ENCODE assay signal across 22 cellular contexts in the genomic region with DNA sequence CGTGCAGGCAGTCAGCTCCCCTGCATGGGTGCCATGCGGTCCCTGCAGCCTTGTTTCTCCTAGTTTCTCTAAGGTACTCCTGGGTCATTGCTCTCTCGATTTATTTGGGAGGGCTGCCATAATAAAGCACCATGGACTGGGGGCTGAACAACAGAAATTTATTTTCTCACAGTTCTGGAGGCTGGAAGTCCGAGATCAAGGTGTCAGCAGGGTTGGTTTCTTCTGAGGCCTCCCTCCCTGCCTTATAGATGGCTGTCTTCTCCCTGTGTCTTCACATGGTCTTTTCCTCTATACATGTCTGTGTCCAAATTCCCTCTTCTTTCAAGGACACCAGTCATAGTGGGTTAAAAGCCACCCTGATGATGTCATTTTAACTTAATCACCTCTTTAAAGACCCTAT. TPM values are rescaled to one million over a fixed set of nuclear protein-coding genes. Genes with fewer than 3 reads are reported as not detected.
DNase-seq lines count a peak whose midpoint lies in the region; ATAC-seq and TF ChIP-seq lines count a peak whose summit lies in the region.
"Had no signal": no experiment of that assay in that cellular context is flagged by ENCODE, and none has a peak within 500 bp of the region (broad histone marks: within the 10 kb centered on the region; RNA-seq: fewer than 3 reads in every experiment).

No MANE protein-coding gene starts in this region.

- ATAC-seq in heart left ventricle (no peak), Right ventricle myocardium superior (ENCODE audit: poor library complexity) (no peak), PC-3 (no peak), GM21529 (IDR thresholded peaks at IDR 0.05; ENCODE audit: unreplicated experiment) (no peak)
- ATAC-seq: activated CD4-positive, CD25-positive, alpha-beta regulatory T cell treated with anti-CD3 and anti-CD28 coated beads, Interleukin-2, amount 50 U/mL, for 24 hours; activated CD8-positive, alpha-beta memory T cell treated with anti-CD3 and anti-CD28 coated beads, Interleukin-2, amount 10 ng/mL, durations not matched to agents 7 days and 5 days; activated naive CD8-positive, alpha-beta T cell treated with anti-CD3 and anti-CD28 coated beads, Interleukin-2, amount 50 U/mL, for 24 hours; activated T-cell treated with anti-CD3 and anti-CD28 coated beads, Interleukin-2, amount 50 U/mL, for 4 hours; T-helper 17 cell had no signal

- H3K9me2 ChIP-seq in PC-3 (replicated peaks; ENCODE audit: low read length): no peaks in the 10 kb centered on the region
- H3K9me2 ChIP-seq: SK-N-SH had no signal

- POLR2A ChIA-PET in PC-3 (lab: Charles Lee; ENCODE audit: unreplicated experiment): no interaction called here

- H3K36me3 ChIP-seq in heart left ventricle (no peaks in the 10 kb centered on the region), PC-3 (ENCODE audit: low read depth, low read length) (no peaks in the 10 kb centered on the region), esophagus muscularis mucosa (no peaks in the 10 kb centered on the region), spleen (no peaks in the 10 kb centered on the region), adrenal gland (replicated peaks in 1 of 2) (no peaks in the 10 kb centered on the region)
- H3K36me3 ChIP-seq: BE2C had no signal

- CTCF ChIA-PET in PC-3 (lab: Charles Lee): no interaction called here

- DNase-seq in heart left ventricle (no peak), Right ventricle myocardium superior (no peak), PC-3 (no peak), esophagus muscularis mucosa (ENCODE audit: extremely low spot score) (no peak), spleen (no peak), adrenal gland (no peak), NCI-H1417 treated with DMSO at 0.1 percent for 48 hours (lab: John Stamatoyannopoulos, UW) (no peak)
- DNase-seq: activated CD4-positive, alpha-beta T cell treated with anti-CD3 and anti-CD28 coated beads, Interleukin-2, amount 50 U/mL, for 4 hours; activated CD8-positive, alpha-beta memory T cell treated with anti-CD3 and anti-CD28 coated beads, Interleukin-2, amount 10 ng/mL, durations not matched to agents 7 days and 5 days; activated naive CD8-positive, alpha-beta T cell treated with anti-CD3 and anti-CD28 coated beads, Interleukin-2, amount 50 U/mL, for 24 hours; activated T-cell treated with anti-CD3 and anti-CD28 coated beads, Interleukin-2, amount 50 U/mL, for 4 hours; BE2C; CD8-positive, alpha-beta memory T cell; cerebellar nuclear complex; dorsolateral prefrontal cortex; GOT3; SK-N-SH; stimulated activated CD8-positive, alpha-beta memory T cell treated with anti-CD3 and anti-CD28 coated beads, Interleukin-4, amount 100 ng/mL, for 48 hours; T-helper 17 cell had no signal

- no peak for TF ChIP-seq EP300 in esophagus muscularis mucosa (IDR thresholded peaks at IDR 0.05)

- H3K4me2 ChIP-seq in PC-3 (ENCODE audit: low read length): peak overlapping the region; percentile 54
- H3K4me2 ChIP-seq: hepatocyte had no signal

- no peak overlapping the region for H2AFZ ChIP-seq in PC-3 (ENCODE audit: low read length)
- H2AFZ ChIP-seq: hepatocyte had no signal

- TF ChIP-seq POLR2A in heart left ventricle (IDR thresholded peaks at IDR 0.05): no peak
- no peak for TF ChIP-seq POLR2A in esophagus muscularis mucosa (IDR thresholded peaks at IDR 0.05; ENCODE audit: low read depth)
- TF ChIP-seq POLR2A in spleen (IDR thresholded peaks at IDR 0.05): no peak
- TF ChIP-seq POLR2A in adrenal gland (IDR thresholded peaks at IDR 0.05): no peak

- H3K4me3 ChIP-seq in heart left ventricle (no peak overlapping the region), PC-3 (ENCODE audit: low read length) (no peak overlapping the region), esophagus muscularis mucosa (no peak overlapping the region), spleen (no peak overlapping the region), adrenal gland (no peak overlapping the region)
- H3K4me3 ChIP-seq: dorsolateral prefrontal cortex, hepatocyte had no signal

- no peaks in the 10 kb centered on the region for H3F3A ChIP-seq in PC-3 (ENCODE audit: low read length, unreplicated experiment)

- no TSS peak for BruUV-seq in PC-3 (replicated peaks; lab: Mats Ljungman, UMichigan)

- 95 to 98% (median 97%) methylated on average over 4 of the region's 4 CpGs for WGBS in heart left ventricle, 4 donors
- 97% methylated on average over 4 of the region's 4 CpGs for WGBS in esophagus muscularis mucosa
- WGBS in spleen, 5 donors: 90 to 95% (median 93%) methylated on average over 4 of the region's 4 CpGs
- 93 to 100% (median 94%) methylated on average over 4 of the region's 4 CpGs for whole genome bisulfite sequencing in adrenal gland, 4 donors

- H3K4me1 ChIP-seq in heart left ventricle (peaks cover 18 to 58% (median 47%) of the 10 kb centered on the region in 12 donors), PC-3 (ENCODE audit: insufficient read depth, low read length) (peaks cover 36% of the 10 kb centered on the region), esophagus muscularis mucosa (peaks cover 50 to 61% (median 59%) of the 10 kb centered on the region in 4 donors), spleen (peaks cover 0 to 55% (median 35%) of the 10 kb centered on the region in 6 donors), adrenal gland (replicated peaks in 1 of 2) (peaks cover 0 to 37% of the 10 kb centered on the region in 2 donors)

- H3K27ac ChIP-seq in heart left ventricle (peak overlapping the region; percentile 43 to 92 (median 76)), PC-3 (ENCODE audit: low read length) (peak overlapping the region; percentile 89), esophagus muscularis mucosa (replicated peaks in 1 of 4) (peak overlapping the region; percentile 77 to 83 (median 82)), spleen (peak overlapping the region in 7 of 8 donors; percentile 33 to 82 (median 57)), adrenal gland (no peak overlapping the region)
- H3K27ac ChIP-seq: dorsolateral prefrontal cortex had no signal

- TF ChIP-seq CTCF in heart left ventricle (IDR thresholded peaks at IDR 0.05) (no peak), PC-3 (conservative IDR thresholded peaks at IDR 0.05; ENCODE audit: low read depth, low read length) (no peak), esophagus muscularis mucosa (IDR thresholded peaks at IDR 0.05) (no peak), spleen (IDR thresholded peaks at IDR 0.05 in 8 of 11, conservative IDR thresholded peaks at IDR 0.05 in 3 of 11) (no peak), adrenal gland (IDR thresholded peaks at IDR 0.05) (no peak)

- no peaks in the 10 kb centered on the region for H3K9me3 ChIP-seq in heart left ventricle
- no peaks in the 10 kb centered on the region for H3K9me3 ChIP-seq in PC-3 (ENCODE audit: low read length)
- no peaks in the 10 kb centered on the region for H3K9me3 ChIP-seq in esophagus muscularis mucosa
- H3K9me3 ChIP-seq in spleen: no peaks in the 10 kb centered on the region
- no peaks in the 10 kb centered on the region for H3K9me3 ChIP-seq in adrenal gland (replicated peaks in 1 of 3)
- H3K9me3 ChIP-seq: BE2C, SK-N-SH had no signal

- no peaks in the 10 kb centered on the region for H3K79me2 ChIP-seq in PC-3 (ENCODE audit: low read length)
- H3K79me2 ChIP-seq: hepatocyte had no signal

- no peaks in the 10 kb centered on the region for H4K20me1 ChIP-seq in PC-3 (ENCODE audit: low read length)

- H3K27me3 ChIP-seq in heart left ventricle (no peaks in the 10 kb centered on the region), PC-3 (ENCODE audit: low read length) (no peaks in the 10 kb centered on the region), esophagus muscularis mucosa (no peaks in the 10 kb centered on the region), spleen (replicated peaks in 1 of 7) (peaks cover 0 to 4% (median 0%) of the 10 kb centered on the region in 7 donors), adrenal gland (no peaks in the 10 kb centered on the region)
- H3K27me3 ChIP-seq: BE2C, dorsolateral prefrontal cortex, hepatocyte had no signal

- intact Hi-C loops in heart left ventricle (cut with DNase I) (loop anchor here in 6 of 10 donors (5.0 to 10.0 kb wide), 4 partner anchors 33 to 93 kb away; partner anchors contain the start of gene IGFBP2 (in 1 of the 6)), Right ventricle myocardium superior (cut with DNase I) (loop anchor here (5.0 kb wide), 1 partner anchor 33 kb away; no protein-coding TSS in a partner anchor), PC-3 (cut with micrococcal nuclease) (no loop called here), esophagus muscularis mucosa (cut with DNase I) (no loop called here), spleen (cut with DNase I; ENCODE audit: low total_unique reads) (no loop called here), adrenal gland (cut with DNase I) (no loop called here)

- H3K9ac ChIP-seq in PC-3 (ENCODE audit: low read length): peak overlapping the region; percentile 25; the same call in 1 of the 2 replicates
- H3K9ac ChIP-seq: SK-N-SH had no signal

RNA-seq across cellular contexts. Expression of gene RPL37A, which starts 40.5 kb away (rescaled TPM):
- 1,000 to 10,000 TPM in 7 of 9 donors, 100 to 1,000 TPM in 2; 602 to 2,166 (median 1,938) TPM for total RNA-seq in heart left ventricle
- polyA plus RNA-seq in heart left ventricle: 1,000 to 10,000 TPM; 3,067 to 3,426 TPM
- total RNA-seq in Right ventricle myocardium superior: 1,979 TPM
- total RNA-seq in PC-3 (2014; rRNA removed): 1,848 and 2,472 TPM in 2 replicates
- 1,000 to 10,000 TPM; 1,371 to 1,915 (median 1,581) TPM for total RNA-seq in esophagus muscularis mucosa
- 1,000 to 10,000 TPM in 4 of 7 donors, 100 to 1,000 TPM in 3; 688 to 2,288 (median 1,633) TPM for total RNA-seq in spleen
- polyA plus RNA-seq in spleen: 1,000 to 10,000 TPM; 5,553 to 9,110 (median 7,989) TPM
- total RNA-seq in adrenal gland: 1,000 to 10,000 TPM in 5 of 8 donors, 100 to 1,000 TPM in 3; 673 to 2,999 (median 1,997) TPM
- polyA plus RNA-seq in adrenal gland: 1,000 to 10,000 TPM; 1,765 to 3,364 (median 2,278) TPM

Comparison
In these comparisons a context has a peak if more than half of its experiments do, and no peak if none do; other contexts are left out.
1. H3K27ac ChIP-seq: peak in heart left ventricle (12 of 12), PC-3 (single experiment), esophagus muscularis mucosa (4 of 4) and spleen (7 of 8); none in adrenal gland (0 of 5).
2. intact Hi-C loops: an anchor here in heart left ventricle (5.0 to 10.0 kb wide) and Right ventricle myocardium superior (5.0 kb wide); none called in PC-3, esophagus muscularis mucosa, spleen and adrenal gland.